ENCODE assay signal across 8 cellular contexts in the genomic region with DNA sequence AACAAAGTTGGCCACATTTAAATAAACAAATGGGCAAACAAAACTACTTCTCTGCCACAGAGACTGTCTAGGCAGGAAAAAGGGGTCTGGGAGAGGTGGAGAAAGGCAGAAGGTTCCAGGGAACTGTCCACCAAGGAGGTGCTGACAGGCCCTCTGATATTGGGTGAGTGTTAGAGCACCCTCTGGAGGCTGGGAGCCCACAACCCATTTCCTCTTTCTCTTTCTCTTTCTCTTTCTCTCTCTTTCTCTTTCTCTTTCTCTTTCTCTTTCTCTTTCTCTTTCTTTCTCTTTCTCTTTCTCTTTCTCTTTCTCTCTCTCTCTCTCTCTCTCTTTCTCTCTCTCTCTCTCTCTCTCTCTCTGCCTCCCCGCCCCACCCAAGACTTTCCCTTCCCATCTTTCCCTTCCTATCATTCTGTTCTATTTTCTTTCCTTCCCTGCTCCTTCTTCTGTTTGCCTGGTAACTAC.
DNase-seq lines count a peak whose midpoint lies in the region; ATAC-seq and FAIRE-seq lines count a peak whose summit lies in the region.

No MANE protein-coding gene starts in this region.

- peaks cover 4% of the 10 kb centered on the region for H3K27me3 Mint-ChIP-seq in activated CD4-positive, alpha-beta T cell treated with anti-CD3 and anti-CD28 coated beads, Interleukin-2, amount 10 ng/mL, durations not matched to agents 24 days and 14 days
- H3K27me3 Mint-ChIP-seq in dendritic cell treated with granulocyte-macrophage colony-stimulating factor and Interleukin-4, amounts not matched to agents 40 ng/mL and 50 ng/mL, for 4 days, result peaks cover 4% of the 10 kb centered on the region
- peaks cover 9 to 11% (median 9%) of the 10 kb centered on the region in 3 donors for H3K27me3 Mint-ChIP-seq in naive B cell

- H3K9me3 Mint-ChIP-seq in activated CD4-positive, alpha-beta T cell treated with anti-CD3 and anti-CD28 coated beads, Interleukin-2, amount 10 ng/mL, durations not matched to agents 24 days and 14 days, result peaks cover 8% of the 10 kb centered on the region
- no peaks in the 10 kb centered on the region for H3K9me3 Mint-ChIP-seq in dendritic cell treated with granulocyte-macrophage colony-stimulating factor and Interleukin-4, amounts not matched to agents 40 ng/mL and 50 ng/mL, for 4 days
- H3K9me3 Mint-ChIP-seq in naive B cell, result peaks cover 0 to 9% (median 6%) of the 10 kb centered on the region in 7 donors

- intact Hi-C loops in activated CD4-positive, alpha-beta T cell treated with anti-CD3 and anti-CD28 coated beads, Interleukin-2, amount 10 ng/mL, durations not matched to agents 24 days and 14 days (cut with micrococcal nuclease), result no loop called here
- intact Hi-C loops in dendritic cell treated with granulocyte-macrophage colony-stimulating factor and Interleukin-4, amounts not matched to agents 40 ng/mL and 50 ng/mL, for 4 days (cut with micrococcal nuclease), result no loop called here

- peak; percentile 98 for ATAC-seq in GM21423 (IDR thresholded peaks at IDR 0.05; ENCODE audit: unreplicated experiment)
- ATAC-seq in HG03565 (IDR thresholded peaks at IDR 0.05; ENCODE audit: unreplicated experiment), result peak; percentile 92
- peak; percentile 48 for ATAC-seq in naive B cell (ENCODE audit: low read depth in 2 of 2)

- FAIRE-seq in RCC 7860 (lab: Jason Lieb, UNC), result peak; percentile 15

- DNase-seq in activated CD4-positive, alpha-beta T cell treated with anti-CD3 and anti-CD28 coated beads, Interleukin-2, amount 10 ng/mL, durations not matched to agents 24 days and 14 days, result peak; percentile 89
- no peak for DNase-seq in activated CD4-positive, alpha-beta T cell treated with anti-CD3 and anti-CD28 coated beads for 4 hours
- peak; percentile 41 for DNase-seq in RCC 7860 (ENCODE audit: low spot score)
- DNase-seq in naive B cell, result no peak
- no peak for DNase-seq in NCI-H1694 (lab: John Stamatoyannopoulos, UW)

- peak overlapping the region; percentile 79 for H3K4me3 Mint-ChIP-seq in activated CD4-positive, alpha-beta T cell treated with anti-CD3 and anti-CD28 coated beads, Interleukin-2, amount 10 ng/mL, durations not matched to agents 24 days and 14 days
- peak overlapping the region; percentile 41 for H3K4me3 Mint-ChIP-seq in dendritic cell treated with granulocyte-macrophage colony-stimulating factor and Interleukin-4, amounts not matched to agents 40 ng/mL and 50 ng/mL, for 4 days
- H3K4me3 Mint-ChIP-seq in naive B cell, result peak overlapping the region in 5 of 8 donors; percentile 0 to 78 (median 37)

- H3K36me3 Mint-ChIP-seq in activated CD4-positive, alpha-beta T cell treated with anti-CD3 and anti-CD28 coated beads, Interleukin-2, amount 10 ng/mL, durations not matched to agents 24 days and 14 days (ENCODE audit: low read depth), result no peaks in the 10 kb centered on the region
- no peaks in the 10 kb centered on the region for H3K36me3 Mint-ChIP-seq in dendritic cell treated with granulocyte-macrophage colony-stimulating factor and Interleukin-4, amounts not matched to agents 40 ng/mL and 50 ng/mL, for 4 days (ENCODE audit: low read depth)
- peaks cover 0 to 10% of the 10 kb centered on the region in 2 donors for H3K36me3 Mint-ChIP-seq in naive B cell

- peaks cover 5% of the 10 kb centered on the region for H3K4me1 Mint-ChIP-seq in activated CD4-positive, alpha-beta T cell treated with anti-CD3 and anti-CD28 coated beads, Interleukin-2, amount 10 ng/mL, durations not matched to agents 24 days and 14 days
- H3K4me1 Mint-ChIP-seq in dendritic cell treated with granulocyte-macrophage colony-stimulating factor and Interleukin-4, amounts not matched to agents 40 ng/mL and 50 ng/mL, for 4 days (ENCODE audit: low read depth), result peaks cover 8% of the 10 kb centered on the region
- H3K4me1 Mint-ChIP-seq in naive B cell, result peaks cover 0 to 5% (median 0%) of the 10 kb centered on the region in 3 donors

- H3K27ac Mint-ChIP-seq in activated CD4-positive, alpha-beta T cell treated with anti-CD3 and anti-CD28 coated beads, Interleukin-2, amount 10 ng/mL, durations not matched to agents 24 days and 14 days, result peak overlapping the region; percentile 71
- H3K27ac Mint-ChIP-seq in dendritic cell treated with granulocyte-macrophage colony-stimulating factor and Interleukin-4, amounts not matched to agents 40 ng/mL and 50 ng/mL, for 4 days, result no peak overlapping the region
- peak overlapping the region in 4 of 6 donors; percentile 28 to 90 (median 76) for H3K27ac Mint-ChIP-seq in naive B cell

Comparison
In these comparisons a context has a peak if more than half of its experiments do, and no peak if none do; other contexts are left out.
1. DNase-seq: peak in activated CD4-positive, alpha-beta T cell treated with anti-CD3 and anti-CD28 coated beads, Interleukin-2, amount 10 ng/mL, durations not matched to agents 24 days and 14 days (single experiment) and RCC 7860 (single experiment); none in activated CD4-positive, alpha-beta T cell treated with anti-CD3 and anti-CD28 coated beads for 4 hours (0 of 2), naive B cell (single experiment) and NCI-H1694 (single experiment).
2. ATAC-seq: peak in every context shown above with its lines; median percentile 98 in GM21423; 92 in HG03565; 48 in naive B cell.
3. Peak in every context shown above with its lines, with median percentiles within 50 percentile points of each other: H3K4me3 Mint-ChIP-seq.